ENCODE assay signal across 1 cellular context in the genomic region with DNA sequence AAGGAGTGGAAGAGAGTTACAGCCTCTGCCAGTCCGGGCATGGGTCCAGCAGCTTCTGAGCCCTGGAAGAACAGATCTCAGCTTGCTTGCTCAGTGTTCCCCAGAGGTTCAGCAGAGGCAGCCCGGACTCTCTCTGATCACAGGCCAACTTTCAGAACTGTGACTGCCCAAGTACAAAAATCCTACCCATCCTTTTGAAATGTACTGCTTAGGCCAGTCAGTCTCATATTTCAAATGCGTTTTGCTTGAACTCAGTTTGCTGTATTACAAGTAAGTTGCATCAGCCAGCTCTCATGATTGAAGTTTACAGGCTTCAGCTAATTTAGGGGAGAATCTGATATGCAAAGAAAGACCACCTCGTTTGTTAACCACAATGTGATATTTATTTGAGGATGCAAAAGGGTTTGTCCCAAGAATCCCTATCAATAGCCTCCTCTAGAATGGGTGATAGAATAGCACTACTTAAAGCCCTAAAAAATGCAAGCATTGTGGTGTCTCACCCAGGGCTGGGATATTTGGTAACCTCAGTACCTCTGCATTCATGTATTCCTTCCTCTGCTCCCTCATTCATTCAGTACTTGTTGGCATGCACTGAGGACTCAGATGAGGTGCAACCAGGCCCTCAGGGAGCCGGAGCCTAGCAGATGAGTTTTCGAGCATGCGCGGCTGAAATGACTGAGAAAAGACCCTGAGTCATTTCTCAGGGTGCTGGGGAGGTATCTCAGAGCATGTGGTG.
A peak's percentile ranks its signal among the peaks of the same experiment; 100 is the strongest.
TF ChIP-seq lines count a peak whose summit lies in the region.

No MANE protein-coding gene starts in this region.

TF ChIP-seq in H1, 55 proteins besides CTCF, POLR2A, EP300 and RAD21:
- TF ChIP-seq, protein P1, sequence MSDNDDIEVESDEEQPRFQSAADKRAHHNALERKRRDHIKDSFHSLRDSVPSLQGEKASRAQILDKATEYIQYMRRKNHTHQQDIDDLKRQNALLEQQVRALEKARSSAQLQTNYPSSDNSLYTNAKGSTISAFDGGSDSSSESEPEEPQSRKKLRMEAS (IDR thresholded peaks at IDR 0.05), result no peak
- no peak for TF ChIP-seq KDM1A (IDR thresholded peaks at IDR 0.05; ENCODE audit: borderline replicate concordance, low read length)
- peak; percentile 21; the same call in 1 of the 2 replicates for TF ChIP-seq POLR2AphosphoS5 (IDR thresholded peaks at IDR 0.05; ENCODE audit: low read depth, low read length)
